Comparison of ENCODE assay signal across 8 cellular contexts in genomic region chr12:105420659-105421240, GRCh38.
DNase-seq lines count a peak whose midpoint lies in the region; ATAC-seq, FAIRE-seq and TF ChIP-seq lines count a peak whose summit lies in the region.

No MANE protein-coding gene starts in this region.

- peak; percentile 88 for TF ChIP-seq CTCF in GM10266 (IDR thresholded peaks at IDR 0.05; ENCODE audit: control insufficient read depth, insufficient read depth, low read depth, missing control alignments)

- H3K27ac Mint-ChIP-seq in naive B cell, result no peak overlapping the region
- H3K27ac Mint-ChIP-seq in stimulated activated naive B cell treated with anti-CD40 and anti-IgM and Interleukin-4, amounts not matched to agents 10 μg/mL and 1 μg/mL and 100 μg/mL, for 72 hours, result no peak overlapping the region

- ATAC-seq in naive B cell (ENCODE audit: low read depth in 2 of 2) (peak; percentile 25 to 40), GM18858 (IDR thresholded peaks at IDR 0.05; ENCODE audit: unreplicated experiment) (no peak)
- peak; percentile 83 for ATAC-seq in stimulated activated naive B cell treated with anti-CD40 and anti-IgM and Interleukin-4, amounts not matched to agents 10 μg/mL and 1 μg/mL and 100 μg/mL, for 72 hours (replicated peaks)

- peak; percentile 50 for DNase-seq in GM10266 (ENCODE audit: extremely low spot score)
- DNase-seq in HTR-8/SVneo (ENCODE audit: insufficient read length, low spot score), result peak; percentile 48
- peak; percentile 11 for DNase-seq in NOMO-1 treated with dmso at 0.1 percent for 144 hours (lab: John Stamatoyannopoulos, UW; ENCODE audit: unreplicated experiment)
- peak; percentile 41 for DNase-seq in activated T-cell treated with anti-CD3 and anti-CD28 coated beads for 1 hour (ENCODE audit: low read depth)
- peak; percentile 53 to 77 for DNase-seq in erythroblast (lab: John Stamatoyannopoulos, UW)
- DNase-seq in naive B cell, result peak; percentile 34
- peak; percentile 46 for DNase-seq in stimulated activated naive B cell treated with anti-CD40 and anti-IgM and Interleukin-4, amounts not matched to agents 10 μg/mL and 1 μg/mL and 100 μg/mL, for 72 hours

- no peaks in the 10 kb centered on the region for H3K9me3 Mint-ChIP-seq in naive B cell
- no peaks in the 10 kb centered on the region for H3K9me3 Mint-ChIP-seq in stimulated activated naive B cell treated with anti-CD40 and anti-IgM and Interleukin-4, amounts not matched to agents 10 μg/mL and 1 μg/mL and 100 μg/mL, for 72 hours

- no peaks in the 10 kb centered on the region for H3K36me3 Mint-ChIP-seq in naive B cell
- H3K36me3 Mint-ChIP-seq in stimulated activated naive B cell treated with anti-CD40 and anti-IgM and Interleukin-4, amounts not matched to agents 10 μg/mL and 1 μg/mL and 100 μg/mL, for 72 hours, result no peaks in the 10 kb centered on the region

- H3K4me3 Mint-ChIP-seq in naive B cell, result no peak overlapping the region
- no peak overlapping the region for H3K4me3 Mint-ChIP-seq in stimulated activated naive B cell treated with anti-CD40 and anti-IgM and Interleukin-4, amounts not matched to agents 10 μg/mL and 1 μg/mL and 100 μg/mL, for 72 hours

- TF ChIP-seq POLR2A in erythroblast (IDR thresholded peaks at IDR 0.05; ENCODE audit: low read length), result no peak

- H3K4me1 Mint-ChIP-seq in naive B cell, result no peaks in the 10 kb centered on the region
- H3K4me1 Mint-ChIP-seq in stimulated activated naive B cell treated with anti-CD40 and anti-IgM and Interleukin-4, amounts not matched to agents 10 μg/mL and 1 μg/mL and 100 μg/mL, for 72 hours, result peaks cover 1 to 6% of the 10 kb centered on the region in 2 donors

- peaks cover 18 to 35% (median 35%) of the 10 kb centered on the region in 3 donors for H3K27me3 Mint-ChIP-seq in naive B cell
- H3K27me3 Mint-ChIP-seq in stimulated activated naive B cell treated with anti-CD40 and anti-IgM and Interleukin-4, amounts not matched to agents 10 μg/mL and 1 μg/mL and 100 μg/mL, for 72 hours, result peaks cover 21 to 26% of the 10 kb centered on the region in 2 donors

- peak; percentile 9 for FAIRE-seq in HTR-8/SVneo (lab: Jason Lieb, UNC)

Comparison
In these comparisons a context has a peak if more than half of its experiments do, and no peak if none do; other contexts are left out.
1. DNase-seq: peak in every context shown above with its lines; median percentile 65 in erythroblast; 50 in GM10266; 48 in HTR-8/SVneo; 46 in stimulated activated naive B cell treated with anti-CD40 and anti-IgM and Interleukin-4, amounts not matched to agents 10 μg/mL and 1 μg/mL and 100 μg/mL, for 72 hours; 41 in activated T-cell treated with anti-CD3 and anti-CD28 coated beads for 1 hour; 34 in naive B cell; 11 in NOMO-1 treated with dmso at 0.1 percent for 144 hours.